Comparison of ENCODE assay signal across 11 cellular contexts in the genomic region with DNA sequence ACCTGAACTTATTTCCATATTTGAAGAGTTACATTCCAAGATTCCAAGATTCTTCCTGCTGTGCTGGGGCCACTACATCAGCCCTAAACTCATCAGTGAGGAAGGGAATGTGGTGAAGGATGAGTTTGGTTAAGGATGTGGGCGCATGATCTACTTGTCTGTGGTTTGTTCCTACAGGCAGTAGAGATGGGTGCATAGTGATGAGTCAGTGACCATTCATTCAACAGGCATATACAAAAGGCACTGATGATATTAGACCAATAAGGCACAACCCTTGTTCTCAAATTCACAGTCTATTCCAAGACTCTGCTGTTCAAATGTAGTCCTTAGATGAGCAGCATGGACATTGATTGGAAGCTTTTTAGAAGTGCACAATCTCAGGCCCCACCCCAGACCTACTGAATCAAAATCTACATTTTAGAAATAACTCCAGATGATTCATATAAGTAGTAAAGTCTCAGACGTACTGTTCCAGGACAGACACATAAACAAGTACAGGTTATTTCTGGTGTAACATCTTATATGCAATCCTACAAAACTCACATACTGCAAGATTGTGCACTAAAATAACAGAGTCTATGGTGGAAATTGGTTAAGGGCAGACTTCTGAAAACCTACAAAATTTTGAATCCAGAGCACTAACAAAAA. TPM values are rescaled to one million over a fixed set of nuclear protein-coding genes. Genes with fewer than 3 reads are reported as not detected.
DNase-seq lines count a peak whose midpoint lies in the region; ATAC-seq lines count a peak whose summit lies in the region.
"Had no signal": no experiment of that assay in that cellular context is flagged by ENCODE, and none has a peak within 500 bp of the region (broad histone marks: within the 10 kb centered on the region; RNA-seq: fewer than 3 reads in every experiment).

No MANE protein-coding gene starts in this region.

- no peaks in the 10 kb centered on the region for H3K79me2 ChIP-seq in GM23248 (ENCODE audit: insufficient read depth)

- WGBS in GM23248 (ENCODE audit: low coverage in 1 of 2, low lambda C conversion rate in 2 of 2, missing lambda C conversion rate in 2 of 2), 2 experiments = 0 to 1% methylated on average over 2 of the region's 2 CpGs

- H3K27me3 ChIP-seq in GM23248 (replicated peaks; ENCODE audit: insufficient read depth) = no peaks in the 10 kb centered on the region
- H3K27me3 ChIP-seq: pancreas had no signal

- H2AFZ ChIP-seq in GM23248 = no peak overlapping the region

- H3K9ac ChIP-seq in GM23248 = no peak overlapping the region

- H3K4me3 ChIP-seq in GM23248 = peak overlapping the region; percentile 10
- H3K4me3 ChIP-seq: pancreas had no signal

- no peaks in the 10 kb centered on the region for H3K36me3 ChIP-seq in GM23248 (ENCODE audit: low read depth)
- H3K36me3 ChIP-seq: pancreas had no signal

- H3K9me2 ChIP-seq in GM23248 (ENCODE audit: insufficient read depth) = no peaks in the 10 kb centered on the region

- DNase-seq in A172 (ENCODE audit: low spot score) = peak; percentile 91
- DNase-seq in GM23248 = peak; percentile 90
- peak; percentile 72 for DNase-seq in SW480 (ENCODE audit: low spot score)
- DNase-seq in fibroblast of peridontal ligament (ENCODE audit: extremely low read depth) = peak; percentile 81
- no peak for DNase-seq in COR-L47 (lab: John Stamatoyannopoulos, UW)
- DNase-seq: CD4-positive, alpha-beta T cell; NCI-H2081; pancreas had no signal

- H4K20me1 ChIP-seq in GM23248 (ENCODE audit: insufficient read depth) = no peaks in the 10 kb centered on the region

- in situ Hi-C loops in GM23248 (cut with MboI) = no loop called here

- peak overlapping the region; percentile 38 for H3K4me2 ChIP-seq in GM23248 (ENCODE audit: unreplicated experiment)

- peaks cover 23% of the 10 kb centered on the region for H3K4me1 ChIP-seq in GM23248 (ENCODE audit: insufficient read depth)
- H3K4me1 ChIP-seq: pancreas had no signal

- peak overlapping the region; percentile 34 for H3K27ac ChIP-seq in GM23248
- H3K27ac ChIP-seq: pancreas had no signal

- no peaks in the 10 kb centered on the region for H3K9me3 ChIP-seq in GM23248 (ENCODE audit: low read depth)
- H3K9me3 ChIP-seq: pancreas had no signal

- peaks cover 25% of the 10 kb centered on the region for H3F3A ChIP-seq in GM23248 (ENCODE audit: insufficient read depth)

- ATAC-seq in HG03457 (IDR thresholded peaks at IDR 0.05; ENCODE audit: unreplicated experiment) = no peak
- ATAC-seq in GM18858 (IDR thresholded peaks at IDR 0.05; ENCODE audit: unreplicated experiment) = no peak
- no peak for ATAC-seq in GM21737 (IDR thresholded peaks at IDR 0.05; ENCODE audit: unreplicated experiment)
- ATAC-seq: pancreas had no signal

RNA-seq across cellular contexts. Expression of a gene that starts 47.7 kb away (rescaled TPM):
- total RNA-seq in A172 (2014; rRNA removed; shearing (Covaris generic)) = 2.1 and 2.9 TPM in 2 replicates
- not detected in 2 replicates for total RNA-seq in GM23248 (2014; rRNA removed; shearing (Covaris generic))
- polyA plus RNA-seq in GM23248 (2016; fragmentation: Nextera tagmentation; extraction: Ambion mirVana) = 0.05 TPM in 1 of 2 replicates, not detected in the other

RNA-seq across cellular contexts. Expression of a gene that starts 50.3 kb away (rescaled TPM):
- total RNA-seq in A172 (2014; rRNA removed; shearing (Covaris generic)) = 11.8 and 12.9 TPM in 2 replicates
- 32.5 and 33.5 TPM in 2 replicates for total RNA-seq in GM23248 (2014; rRNA removed; shearing (Covaris generic))
- polyA plus RNA-seq in GM23248 (2016; fragmentation: Nextera tagmentation; extraction: Ambion mirVana) = 4.8 and 6.9 TPM in 2 replicates
